Comparison of ENCODE assay signal across 1 cellular context in genomic region chr17:79996291-79996690, GRCh38.
TF ChIP-seq lines count a peak whose summit lies in the region.

No MANE protein-coding gene starts in this region.

TF ChIP-seq in K562, 482 proteins besides CTCF, POLR2A, EP300 and RAD21:
- TF ChIP-seq CBX8 (IDR thresholded peaks at IDR 0.05; ENCODE audit: borderline replicate concordance, extremely low read depth, low read depth, low read length, poor library complexity, severe bottlenecking) (peak; percentile 89), SMARCA5 (IDR thresholded peaks at IDR 0.05) (no peak)
